28 cellular contexts compared by ENCODE assay signal in genomic region chr9:35994959-35995358, GRCh38. TPM values are rescaled to one million over a fixed set of nuclear protein-coding genes. Genes with fewer than 3 reads are reported as not detected.
"Had no signal": no experiment of that assay in that cellular context is flagged by ENCODE, and none has a peak within 500 bp of the region (broad histone marks: within the 10 kb centered on the region; RNA-seq: fewer than 3 reads in every experiment).

No MANE protein-coding gene starts in this region.

- H3K4me2 ChIP-seq: hepatocyte had no signal

- H3K4me3 ChIP-seq: heart right ventricle, hepatocyte, left ventricle myocardium inferior, lung, mucosa of descending colon, skin epidermis, spleen, suprapubic skin, thoracic aorta, tibial artery, upper lobe of right lung had no signal

- H3K79me2 ChIP-seq: hepatocyte had no signal

- H2AFZ ChIP-seq: hepatocyte had no signal

- H3K27ac ChIP-seq: heart right ventricle, hepatocyte, left ventricle myocardium inferior, skin epidermis, spleen, suprapubic skin, thoracic aorta, tibial artery, upper lobe of right lung had no signal

- H3K36me3 ChIP-seq: heart right ventricle, left ventricle myocardium inferior, spleen, suprapubic skin, thoracic aorta, tibial artery, upper lobe of right lung had no signal

- H3K9me3 ChIP-seq: mucosa of descending colon, suprapubic skin, upper lobe of right lung had no signal

- H3K4me1 ChIP-seq: spleen, suprapubic skin, tibial artery, upper lobe of right lung had no signal

- DNase-seq: heart right ventricle; islet precursor cell; left ventricle myocardium inferior; midbrain; mucosa of descending colon; naive thymus-derived CD8-positive, alpha-beta T cell; nucleus accumbens; retina; right cardiac atrium; spleen; stimulated activated CD4-positive, alpha-beta T cell treated with anti-CD3 and anti-CD28 coated beads, Interleukin-4, amount 100 ng/mL, for 24 hours; stimulated activated naive CD4-positive, alpha-beta T cell; tibial artery; upper lobe of right lung had no signal

RNA-seq across cellular contexts. Expression of gene OR2S2, which starts 37.0 kb away (rescaled TPM):
- total RNA-seq: heart right ventricle; kidney epithelial cell; left ventricle myocardium inferior; lower leg skin; lung; mesenteric fat pad; mucosa of descending colon; myocyte; naive thymus-derived CD8-positive, alpha-beta T cell; neural crest cell; osteocyte; progenitor cell of endocrine pancreas; right cardiac atrium; sciatic nerve; spleen; subcutaneous adipose tissue; suprapubic skin; thoracic aorta; upper lobe of right lung had no signal
